ENCODE assay signal across 22 cellular contexts in the genomic region with DNA sequence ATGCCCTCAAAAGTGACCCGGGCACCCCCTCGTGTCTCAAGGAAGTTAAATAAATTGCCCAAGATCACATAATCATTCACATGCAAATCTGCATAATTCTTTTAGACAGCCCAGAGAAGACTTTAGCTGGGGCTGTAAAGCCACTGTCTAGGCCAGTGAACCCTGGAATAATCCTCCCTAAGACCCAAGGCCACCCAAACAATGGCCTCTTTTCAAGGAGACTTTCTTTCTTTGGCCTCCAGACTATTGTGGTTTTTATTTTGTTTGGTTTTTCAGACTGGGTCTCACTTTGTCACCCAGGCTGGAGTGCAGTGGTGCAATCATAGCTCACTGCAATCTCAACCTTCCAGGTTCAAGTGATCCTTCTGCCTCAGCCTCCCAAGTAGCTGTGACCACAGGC. TPM values are rescaled to one million over a fixed set of nuclear protein-coding genes. Genes with fewer than 3 reads are reported as not detected.
DNase-seq lines count a peak whose midpoint lies in the region; ATAC-seq, FAIRE-seq and TF ChIP-seq lines count a peak whose summit lies in the region.
"Had no signal": no experiment of that assay in that cellular context is flagged by ENCODE, and none has a peak within 500 bp of the region (broad histone marks: within the 10 kb centered on the region; RNA-seq: fewer than 3 reads in every experiment).

No MANE protein-coding gene starts in this region.

- no peak overlapping the region for H3K4me3 ChIP-seq in epithelial cell of proximal tubule (ENCODE audit: low read depth, low read length)
- H3K4me3 ChIP-seq: BLaER1 treated with 17β-estradiol and CSF1 and Interleukin-3, amounts not matched to agents 10 nM and 100 nM had no signal

- peak; percentile 68 for FAIRE-seq in D721Med (lab: Jason Lieb, UNC)
- FAIRE-seq: GM12891, GM18507, H54 had no signal

- ATAC-seq in HG03457 (IDR thresholded peaks at IDR 0.05; ENCODE audit: unreplicated experiment) (no peak), GM19324 (IDR thresholded peaks at IDR 0.05; ENCODE audit: low FRiP score, unreplicated experiment) (no peak)

- DNase-seq in D721Med (ENCODE audit: insufficient read length, low spot score) = no peak
- peak; percentile 58 for DNase-seq in NCI-H82 (lab: John Stamatoyannopoulos, UW)
- no peak for DNase-seq in epithelial cell of proximal tubule (ENCODE audit: low read depth)
- DNase-seq in renal cortical epithelial cell (ENCODE audit: low read depth) = peak; percentile 22
- DNase-seq in NCI-H1694 treated with DMSO at 0.1 percent for 48 hours (lab: John Stamatoyannopoulos, UW) = no peak
- DNase-seq: AML-193; BE2C; CD4-positive, alpha-beta T cell; CD8-positive, alpha-beta memory T cell; DMS53; DMS79 treated with DMSO at 0.1 percent for 48 hours; GF-D8; GOT3; HCEC 1CT had no signal

- TF ChIP-seq CTCF in D721Med (IDR thresholded peaks at IDR 0.05; ENCODE audit: insufficient read depth, missing control alignments) = no peak
- peak; percentile 1 for TF ChIP-seq CTCF in epithelial cell of proximal tubule (conservative IDR thresholded peaks at IDR 0.05; ENCODE audit: low read depth, low read length)

RNA-seq across cellular contexts. Expression of gene SVOP, which starts 10.6 kb away (rescaled TPM):
- not detected in 2 replicates for total RNA-seq in epithelial cell of proximal tubule
- total RNA-seq in renal cortical epithelial cell = not detected in 2 replicates
- total RNA-seq: A172; CD4-positive, alpha-beta T cell; CD8-positive, alpha-beta memory T cell; Daoy had no signal

RNA-seq across cellular contexts. Expression of gene USP30, which starts 42.1 kb away (rescaled TPM):
- 6.1 and 13.0 TPM in 2 replicates for total RNA-seq in epithelial cell of proximal tubule
- total RNA-seq in renal cortical epithelial cell = 6.9 and 10.9 TPM in 2 replicates

Comparison
In these comparisons a context has a peak if more than half of its experiments do, and no peak if none do; other contexts are left out.
1. DNase-seq: peak in NCI-H82 (single experiment) and renal cortical epithelial cell (single experiment); none in D721Med (single experiment), epithelial cell of proximal tubule (single experiment) and NCI-H1694 treated with DMSO at 0.1 percent for 48 hours (single experiment).